Comparison of ENCODE assay signal across 12 cellular contexts in genomic region chr10:62584216-62584615, GRCh38.
DNase-seq lines count a peak whose midpoint lies in the region; ATAC-seq, FAIRE-seq and TF ChIP-seq lines count a peak whose summit lies in the region.
"Had no signal": no experiment of that assay in that cellular context is flagged by ENCODE, and none has a peak within 500 bp of the region (broad histone marks: within the 10 kb centered on the region; RNA-seq: fewer than 3 reads in every experiment).

No MANE protein-coding gene starts in this region.

- no peak for ATAC-seq in lower lobe of right lung
- ATAC-seq in CD8-positive, alpha-beta T cell = no peak

- no peaks in the 10 kb centered on the region for H3K4me1 Mint-ChIP-seq in CD8-positive, alpha-beta T cell (ENCODE audit: low read depth)
- H3K4me1 Mint-ChIP-seq: CD4-positive, CD25-positive, alpha-beta regulatory T cell had no signal

- no peaks in the 10 kb centered on the region for H3K9me3 ChIP-seq in lower lobe of right lung
- H3K9me3 ChIP-seq in kidney (ENCODE audit: control insufficient read depth in 1 of 2, low read length in 2 of 2) = no peaks in the 10 kb centered on the region
- H3K9me3 ChIP-seq in CD8-positive, alpha-beta T cell (ENCODE audit: low read length) = no peaks in the 10 kb centered on the region

- FAIRE-seq in kidney (lab: Jason Lieb, UNC) = no peak

- H3K36me3 ChIP-seq in lower lobe of right lung = no peaks in the 10 kb centered on the region
- no peaks in the 10 kb centered on the region for H3K36me3 ChIP-seq in kidney (ENCODE audit: control insufficient read depth in 1 of 2, insufficient read depth in 2 of 2, low read length in 2 of 2)
- H3K36me3 ChIP-seq in CD8-positive, alpha-beta T cell (ENCODE audit: insufficient read depth, low read length) = no peaks in the 10 kb centered on the region

- no peak overlapping the region for H3K4me3 Mint-ChIP-seq in CD8-positive, alpha-beta T cell
- H3K4me3 Mint-ChIP-seq: CD4-positive, CD25-positive, alpha-beta regulatory T cell had no signal

- peaks cover 2% of the 10 kb centered on the region for H3K9me3 Mint-ChIP-seq in CD8-positive, alpha-beta T cell

- no peak overlapping the region for H3K9ac ChIP-seq in kidney (ENCODE audit: low read length in 2 of 2)
- H3K9ac ChIP-seq: parathyroid adenoma had no signal

- no peaks in the 10 kb centered on the region for H3K36me3 Mint-ChIP-seq in CD8-positive, alpha-beta T cell
- H3K36me3 Mint-ChIP-seq: CD4-positive, CD25-positive, alpha-beta regulatory T cell had no signal

- peak overlapping the region; percentile 46 for H3K27ac ChIP-seq in lower lobe of right lung
- no peak overlapping the region for H3K27ac ChIP-seq in kidney (ENCODE audit: low read depth in 2 of 2, low read length in 2 of 2)
- no peak overlapping the region for H3K27ac ChIP-seq in CD8-positive, alpha-beta T cell (ENCODE audit: low read depth, low read length)
- H3K27ac ChIP-seq: parathyroid adenoma had no signal

- TF ChIP-seq CTCF in lower lobe of right lung (IDR thresholded peaks at IDR 0.05) (no peak), kidney (IDR thresholded peaks at IDR 0.05; ENCODE audit: borderline replicate concordance, extremely low read depth, insufficient read depth) (no peak)
- no peak for TF ChIP-seq CTCF in CD8-positive, alpha-beta T cell (IDR thresholded peaks at IDR 0.05)

- DNase-seq in AG08396 (ENCODE audit: low spot score) = peak; percentile 77
- DNase-seq in HCEC 1CT = peak; percentile 54
- peak; percentile 83 for DNase-seq in amniotic stem cell (lab: John Stamatoyannopoulos, UW)
- DNase-seq in lower lobe of right lung = no peak
- no peak for DNase-seq in kidney
- DNase-seq in NCI-H1694 treated with DMSO at 0.1 percent for 48 hours (lab: John Stamatoyannopoulos, UW) = no peak
- no peak for DNase-seq in CD8-positive, alpha-beta T cell
- DNase-seq in cortex of kidney (lab: John Stamatoyannopoulos, UW) = no peak
- DNase-seq: CD4-positive, CD25-positive, alpha-beta regulatory T cell; NCI-H82; T-helper 2 cell had no signal

- no peak overlapping the region for H3K27ac Mint-ChIP-seq in CD8-positive, alpha-beta T cell
- H3K27ac Mint-ChIP-seq: CD4-positive, CD25-positive, alpha-beta regulatory T cell had no signal

- no peak overlapping the region for H3K4me3 ChIP-seq in lower lobe of right lung
- no peak overlapping the region for H3K4me3 ChIP-seq in kidney (ENCODE audit: low read length in 2 of 2)
- H3K4me3 ChIP-seq in CD8-positive, alpha-beta T cell (ENCODE audit: low read depth, low read length) = no peak overlapping the region

- CTCF ChIA-PET in CD8-positive, alpha-beta T cell (lab: Charles Lee) = interaction anchor here (1.8 to 4.0 kb wide), 2 partner anchors 10 to 146 kb away, joined by 4 to 20 read pairs; no protein-coding TSS in a partner anchor

- H3K4me1 ChIP-seq in lower lobe of right lung = peaks cover 10% of the 10 kb centered on the region
- no peaks in the 10 kb centered on the region for H3K4me1 ChIP-seq in kidney (ENCODE audit: control insufficient read depth in 1 of 2, insufficient read depth in 1 of 2, low read depth in 1 of 2, low read length in 2 of 2)
- H3K4me1 ChIP-seq in CD8-positive, alpha-beta T cell (ENCODE audit: insufficient read depth, low read length) = no peaks in the 10 kb centered on the region
- H3K4me1 ChIP-seq: parathyroid adenoma had no signal

- POLR2A ChIA-PET in CD8-positive, alpha-beta T cell (lab: Charles Lee) = no interaction called here

- H3K27me3 ChIP-seq in lower lobe of right lung (ENCODE audit: low read depth) = no peaks in the 10 kb centered on the region
- H3K27me3 ChIP-seq in CD8-positive, alpha-beta T cell (ENCODE audit: insufficient read depth, low read length) = no peaks in the 10 kb centered on the region

- intact Hi-C loops in lower lobe of right lung (cut with DNase I) (no loop called here), kidney (cut with DNase I) (no loop called here)
- intact Hi-C loops in CD8-positive, alpha-beta T cell (cut with DNase I, micrococcal nuclease) = no loop called here

- peaks cover 2% of the 10 kb centered on the region for H3K27me3 Mint-ChIP-seq in CD8-positive, alpha-beta T cell (ENCODE audit: low read depth)
- H3K27me3 Mint-ChIP-seq: CD4-positive, CD25-positive, alpha-beta regulatory T cell had no signal

Comparison
In these comparisons a context has a peak if more than half of its experiments do, and no peak if none do; other contexts are left out.
1. DNase-seq: peak in AG08396 (single experiment), HCEC 1CT (single experiment) and amniotic stem cell (single experiment); none in lower lobe of right lung (single experiment), kidney (single experiment), NCI-H1694 treated with DMSO at 0.1 percent for 48 hours (single experiment), CD8-positive, alpha-beta T cell (0 of 7) and cortex of kidney (single experiment).